Comparison of ENCODE assay signal across 8 cellular contexts in genomic region chr17:7253082-7253481, GRCh38. TPM values are rescaled to one million over a fixed set of nuclear protein-coding genes. Genes with fewer than 3 reads are reported as not detected.
A peak's percentile ranks its signal among the peaks of the same experiment; 100 is the strongest.
DNase-seq lines count a peak whose midpoint lies in the region; ATAC-seq and TF ChIP-seq lines count a peak whose summit lies in the region.

No MANE protein-coding gene starts in this region.

- H3K4me3 Mint-ChIP-seq in T-helper 1 cell treated with Interleukin-12 subunit alpha and Interleukin-12 subunit beta and Interleukin-4 antibody, amounts not matched to agents 30 μg/mL and 1 μg/mL, for 36 hours: peak overlapping the region; percentile 93
- H3K4me3 Mint-ChIP-seq in activated T-helper 2 cell treated with anti-CD3 and anti-CD28 coated beads, Interferon-gamma antibody, Interleukin-2, Interleukin-4, amounts not matched to agents 10 μg/mL and 5 μg/mL and 100 μg/mL, durations not matched to agents 14 hours and 24 hours and 36 hours (ENCODE audit: low read depth): peak overlapping the region; percentile 92

- H3K4me1 ChIP-seq in iPS-18a (ENCODE audit: control insufficient read depth, low read depth, low read length) (peaks cover 12% of the 10 kb centered on the region), stomach smooth muscle (ENCODE audit: control insufficient read depth, insufficient read depth, low read length) (peaks cover 30% of the 10 kb centered on the region)

- no peaks in the 10 kb centered on the region for H3K27me3 ChIP-seq in iPS-18a (ENCODE audit: control insufficient read depth, insufficient read depth, low read length)
- H3K27me3 ChIP-seq in stomach smooth muscle (ENCODE audit: control insufficient read depth in 1 of 2, insufficient read depth in 2 of 2, low read length in 2 of 2): no peaks in the 10 kb centered on the region

- H3K36me3 Mint-ChIP-seq in T-helper 1 cell treated with Interleukin-12 subunit alpha and Interleukin-12 subunit beta and Interleukin-4 antibody, amounts not matched to agents 30 μg/mL and 1 μg/mL, for 36 hours (ENCODE audit: low read depth): peaks cover 27% of the 10 kb centered on the region
- peaks cover 55% of the 10 kb centered on the region for H3K36me3 Mint-ChIP-seq in activated T-helper 2 cell treated with anti-CD3 and anti-CD28 coated beads, Interferon-gamma antibody, Interleukin-2, Interleukin-4, amounts not matched to agents 10 μg/mL and 5 μg/mL and 100 μg/mL, durations not matched to agents 14 hours and 24 hours and 36 hours (ENCODE audit: low read depth)

- peak overlapping the region; percentile 98 for H3K27ac Mint-ChIP-seq in T-helper 1 cell treated with Interleukin-12 subunit alpha and Interleukin-12 subunit beta and Interleukin-4 antibody, amounts not matched to agents 30 μg/mL and 1 μg/mL, for 36 hours
- peak overlapping the region; percentile 98 for H3K27ac Mint-ChIP-seq in activated T-helper 2 cell treated with anti-CD3 and anti-CD28 coated beads, Interferon-gamma antibody, Interleukin-2, Interleukin-4, amounts not matched to agents 10 μg/mL and 5 μg/mL and 100 μg/mL, durations not matched to agents 14 hours and 24 hours and 36 hours

- intact Hi-C loops in activated T-helper 2 cell treated with anti-CD3 and anti-CD28 coated beads, Interferon-gamma antibody, Interleukin-2, Interleukin-4, amounts not matched to agents 10 μg/mL and 5 μg/mL and 100 μg/mL, durations not matched to agents 14 hours and 24 hours and 36 hours (cut with micrococcal nuclease): loop anchor here (2.0 kb wide), 1 partner anchor 44 kb away; no protein-coding TSS in a partner anchor

- DNase-seq in T-helper 1 cell: no peak
- no peak for DNase-seq in activated T-helper 2 cell treated with anti-CD3 and anti-CD28 coated beads, Interferon-gamma antibody, Interleukin-2, Interleukin-4, amounts not matched to agents 10 μg/mL and 5 μg/mL and 100 μg/mL, durations not matched to agents 14 hours and 24 hours and 36 hours (ENCODE audit: low spot score)
- DNase-seq in GM13977 (ENCODE audit: low spot score): no peak
- no peak for DNase-seq in iPS-NIHi11 (ENCODE audit: low spot score)

- no peaks in the 10 kb centered on the region for H3K27me3 Mint-ChIP-seq in T-helper 1 cell treated with Interleukin-12 subunit alpha and Interleukin-12 subunit beta and Interleukin-4 antibody, amounts not matched to agents 30 μg/mL and 1 μg/mL, for 36 hours (ENCODE audit: low read depth)
- no peaks in the 10 kb centered on the region for H3K27me3 Mint-ChIP-seq in activated T-helper 2 cell treated with anti-CD3 and anti-CD28 coated beads, Interferon-gamma antibody, Interleukin-2, Interleukin-4, amounts not matched to agents 10 μg/mL and 5 μg/mL and 100 μg/mL, durations not matched to agents 14 hours and 24 hours and 36 hours (ENCODE audit: low read depth)

- in situ Hi-C loops in GM13977 (cut with MboI; ENCODE audit: low pct_unique_long_range_greater_than_20kb, low sequenced_read_pairs, unreplicated experiment): no loop called here

- no peak for ATAC-seq in GM18519 (IDR thresholded peaks at IDR 0.05; ENCODE audit: low FRiP score, unreplicated experiment)

- H3K9me3 Mint-ChIP-seq in T-helper 1 cell treated with Interleukin-12 subunit alpha and Interleukin-12 subunit beta and Interleukin-4 antibody, amounts not matched to agents 30 μg/mL and 1 μg/mL, for 36 hours: no peaks in the 10 kb centered on the region
- H3K9me3 Mint-ChIP-seq in activated T-helper 2 cell treated with anti-CD3 and anti-CD28 coated beads, Interferon-gamma antibody, Interleukin-2, Interleukin-4, amounts not matched to agents 10 μg/mL and 5 μg/mL and 100 μg/mL, durations not matched to agents 14 hours and 24 hours and 36 hours: no peaks in the 10 kb centered on the region

- H3K27ac ChIP-seq in iPS-18a (ENCODE audit: low read length) (no peak overlapping the region), stomach smooth muscle (ENCODE audit: low read length) (peak overlapping the region; percentile 99)

- no peak for TF ChIP-seq CTCF in GM13977 (IDR thresholded peaks at IDR 0.05; ENCODE audit: extremely low read depth, insufficient read depth, missing control alignments)

- H3K4me1 Mint-ChIP-seq in T-helper 1 cell treated with Interleukin-12 subunit alpha and Interleukin-12 subunit beta and Interleukin-4 antibody, amounts not matched to agents 30 μg/mL and 1 μg/mL, for 36 hours (ENCODE audit: low read depth): peaks cover 27% of the 10 kb centered on the region
- peaks cover 33% of the 10 kb centered on the region for H3K4me1 Mint-ChIP-seq in activated T-helper 2 cell treated with anti-CD3 and anti-CD28 coated beads, Interferon-gamma antibody, Interleukin-2, Interleukin-4, amounts not matched to agents 10 μg/mL and 5 μg/mL and 100 μg/mL, durations not matched to agents 14 hours and 24 hours and 36 hours (ENCODE audit: low read depth)

- H3K9me3 ChIP-seq in iPS-18a (ENCODE audit: control insufficient read depth, low read depth, low read length): no peaks in the 10 kb centered on the region
- no peaks in the 10 kb centered on the region for H3K9me3 ChIP-seq in stomach smooth muscle (ENCODE audit: control insufficient read depth in 2 of 2, low read length in 2 of 2)

- H3K36me3 ChIP-seq in iPS-18a (ENCODE audit: control insufficient read depth, low read depth, low read length): peaks cover 17% of the 10 kb centered on the region
- peaks cover 12 to 22% of the 10 kb centered on the region in 2 donors for H3K36me3 ChIP-seq in stomach smooth muscle (ENCODE audit: control insufficient read depth in 2 of 2, insufficient read depth in 2 of 2, low read length in 2 of 2)

- peak overlapping the region; percentile 92 for H3K9ac ChIP-seq in iPS-18a (ENCODE audit: low read length)
- peak overlapping the region; percentile 96 to 98 for H3K9ac ChIP-seq in stomach smooth muscle (ENCODE audit: low read length in 2 of 2)

- H3K4me3 ChIP-seq in iPS-18a (ENCODE audit: low read length): peak overlapping the region; percentile 94
- H3K4me3 ChIP-seq in stomach smooth muscle (ENCODE audit: low read length in 2 of 2): peak overlapping the region; percentile 87

RNA-seq across cellular contexts. Expression of gene ELP5, which starts 1.1 kb away (rescaled TPM):
- total RNA-seq in activated T-helper 2 cell treated with anti-CD3 and anti-CD28 coated beads, Interferon-gamma antibody, Interleukin-2, Interleukin-4, amounts not matched to agents 10 μg/mL and 5 μg/mL and 100 μg/mL, durations not matched to agents 14 hours and 24 hours and 36 hours: 64.8 and 65.3 TPM in 2 replicates

RNA-seq across cellular contexts. Expression of gene CTDNEP1, which starts 1.5 kb away (rescaled TPM):
- 170 and 181 TPM in 2 replicates for total RNA-seq in activated T-helper 2 cell treated with anti-CD3 and anti-CD28 coated beads, Interferon-gamma antibody, Interleukin-2, Interleukin-4, amounts not matched to agents 10 μg/mL and 5 μg/mL and 100 μg/mL, durations not matched to agents 14 hours and 24 hours and 36 hours

RNA-seq across cellular contexts. Expression of gene CLDN7, which starts 9.2 kb away (rescaled TPM):
- total RNA-seq in activated T-helper 2 cell treated with anti-CD3 and anti-CD28 coated beads, Interferon-gamma antibody, Interleukin-2, Interleukin-4, amounts not matched to agents 10 μg/mL and 5 μg/mL and 100 μg/mL, durations not matched to agents 14 hours and 24 hours and 36 hours: 0.21 and 0.41 TPM in 2 replicates

RNA-seq across cellular contexts. Expression of gene GABARAP, which starts 10.8 kb away (rescaled TPM):
- total RNA-seq in activated T-helper 2 cell treated with anti-CD3 and anti-CD28 coated beads, Interferon-gamma antibody, Interleukin-2, Interleukin-4, amounts not matched to agents 10 μg/mL and 5 μg/mL and 100 μg/mL, durations not matched to agents 14 hours and 24 hours and 36 hours: 145 and 147 TPM in 2 replicates

RNA-seq across cellular contexts. Expression of gene PHF23, which starts 13.8 kb away (rescaled TPM):
- 43.4 and 47.8 TPM in 2 replicates for total RNA-seq in activated T-helper 2 cell treated with anti-CD3 and anti-CD28 coated beads, Interferon-gamma antibody, Interleukin-2, Interleukin-4, amounts not matched to agents 10 μg/mL and 5 μg/mL and 100 μg/mL, durations not matched to agents 14 hours and 24 hours and 36 hours
